Comparison of ENCODE assay signal across 8 cellular contexts in the genomic region with DNA sequence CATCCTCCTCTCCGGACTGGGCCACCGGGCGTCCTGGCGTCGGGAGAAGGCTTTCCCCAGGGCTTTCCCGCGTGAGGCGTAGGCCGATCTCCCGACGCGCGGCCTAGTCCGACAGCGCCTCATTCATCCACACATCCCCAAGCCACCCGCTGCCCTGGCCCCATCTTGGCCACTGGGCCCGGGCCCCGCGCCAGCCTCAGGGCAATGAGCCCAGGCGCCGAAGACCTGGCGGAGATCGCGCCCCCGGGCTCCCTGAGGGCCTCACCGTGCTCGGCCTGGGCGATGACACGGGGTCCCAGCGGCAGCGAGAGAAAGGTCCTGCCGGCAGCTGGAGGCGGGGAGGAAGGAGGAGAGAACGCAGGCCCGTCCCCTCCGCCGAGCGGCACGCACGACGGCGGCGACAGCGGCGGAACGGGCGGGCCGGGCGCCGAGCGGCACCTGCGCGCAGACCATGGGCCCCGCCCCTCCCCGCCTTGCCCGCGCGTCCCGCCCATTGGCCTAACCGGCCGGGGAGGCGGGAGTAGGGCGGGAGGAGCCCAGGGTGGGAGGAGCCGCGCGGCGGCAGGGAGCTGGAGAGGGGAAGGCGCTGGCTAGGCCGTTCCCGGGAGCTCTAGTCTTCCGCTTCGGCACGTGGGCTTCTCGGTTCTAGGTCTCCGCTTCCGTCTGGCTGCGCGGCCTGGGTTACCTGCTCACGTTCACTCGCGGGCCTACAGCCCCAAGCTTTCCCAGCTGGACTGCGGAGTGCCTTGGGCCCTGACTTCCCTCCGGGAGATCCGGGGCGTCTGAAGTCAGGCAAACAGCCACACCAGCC. TPM values are rescaled to one million over a fixed set of nuclear protein-coding genes. Genes with fewer than 3 reads are reported as not detected.
DNase-seq lines count a peak whose midpoint lies in the region; ATAC-seq, FAIRE-seq and TF ChIP-seq lines count a peak whose summit lies in the region.

Gene OLA1, minus strand, starts transcription at position 346 of the 811 bp plus-strand sequence. CDS start 1,717 bp downstream, outside the sequence.

- H3K27ac ChIP-seq in CD4-positive, CD25-positive, alpha-beta regulatory T cell (ENCODE audit: insufficient read depth, low read length, poor library complexity, severe bottlenecking) = peak within 1 kb of the TSS; percentile 70
- peak within 1 kb of the TSS; percentile 92 for H3K27ac ChIP-seq in HepG2 (ENCODE audit: extremely low read length, insufficient read depth, low read length)

- no peaks in the 10 kb centered on the region for H3K27me3 ChIP-seq in CD4-positive, CD25-positive, alpha-beta regulatory T cell (ENCODE audit: control insufficient read depth, insufficient read depth, low read length)
- peaks cover 0 to 4% of the 10 kb centered on the region in 2 experiments; a peak in 1 of 5 replicates for H3K27me3 ChIP-seq in HepG2 (ENCODE audit: control insufficient read depth in 1 of 2, insufficient read depth in 2 of 2, low read length in 2 of 2)

- intact Hi-C loops in HepG2 (cut with micrococcal nuclease; ENCODE audit: unreplicated experiment) = loop anchor here (2.0 to 5.0 kb wide), 2 partner anchors 14 to 84 kb away; partner anchors contain the start of gene SP9

- peak within 1 kb of the TSS; percentile 75 to 90 (median 90) for H3K27ac Mint-ChIP-seq in CD4-positive, CD25-positive, alpha-beta regulatory T cell

- FAIRE-seq in HepG2 (lab: Jason Lieb, UNC) = peak; percentile 36

- no TSS peak for BruUV-seq in HepG2 (replicated peaks; lab: Mats Ljungman, UMichigan)

- 2% methylated on average over 30 of the region's 85 CpGs for WGBS in HepG2 (ENCODE audit: low lambda C conversion rate)

- peak; percentile 97 to 99 for ATAC-seq in CD4-positive, CD25-positive, alpha-beta regulatory T cell (ENCODE audit: low read depth in 2 of 2)
- peak; percentile 98 for ATAC-seq in GM19452 (IDR thresholded peaks at IDR 0.05; ENCODE audit: unreplicated experiment)
- peak; percentile 70 for ATAC-seq in HG03575 (IDR thresholded peaks at IDR 0.05; ENCODE audit: extremely low read depth, insufficient number of reproducible peaks, low FRiP score, unreplicated experiment)
- peak; percentile 95 for ATAC-seq in HepG2

- TF ChIP-seq POLR2A in HepG2 (IDR thresholded peaks at IDR 0.05; ENCODE audit: insufficient read depth in 1 of 2, low read depth in 2 of 2, low read length in 2 of 2) = peak; percentile 98

- CTCF ChIA-PET in HepG2 (lab: Yijun Ruan, JAX; ENCODE audit: low intra/inter-chr PET ratio, low total read pairs) = no interaction called here

- TF ChIP-seq RAD21 in HepG2 (CRISPR knock-in tag; IDR thresholded peaks at IDR 0.05) = peak; percentile 8; the same call in 1 of the 2 replicates

- peak within 1 kb of the TSS; percentile 87 to 96 (median 88) for H3K4me3 Mint-ChIP-seq in CD4-positive, CD25-positive, alpha-beta regulatory T cell

- H3K9me3 Mint-ChIP-seq in CD4-positive, CD25-positive, alpha-beta regulatory T cell = no peaks in the 10 kb centered on the region

- no peaks in the 10 kb centered on the region for H3K27me3 Mint-ChIP-seq in CD4-positive, CD25-positive, alpha-beta regulatory T cell

- H3K36me3 ChIP-seq in CD4-positive, CD25-positive, alpha-beta regulatory T cell (ENCODE audit: control insufficient read depth, insufficient read depth, low read length) = peaks cover 5% of the 10 kb centered on the region
- H3K36me3 ChIP-seq in HepG2 (replicated peaks in 1 of 2; ENCODE audit: control insufficient read depth in 1 of 2, insufficient read depth in 2 of 2, low read length in 2 of 2) = peaks cover 3 to 6% of the 10 kb centered on the region in 2 experiments; a peak in 3 of 5 replicates

- in situ Hi-C loops in HepG2 (cut with HindIII; ENCODE audit: extremely low pct_ligation_motif_present, low pct_unique_long_range_greater_than_20kb) = loop anchor here (5.0 kb wide), 1 partner anchor 84 kb away; the partner anchor contains the start of gene SP9

- H3K4me3 ChIP-seq in CD4-positive, CD25-positive, alpha-beta regulatory T cell (ENCODE audit: low read depth, low read length) = peak within 1 kb of the TSS; percentile 83
- peak within 1 kb of the TSS; percentile 84 to 98 (median 90) for H3K4me3 ChIP-seq in HepG2 (replicated peaks in 1 of 3; ENCODE audit: insufficient read depth in 1 of 3, low read depth in 2 of 3, low read length in 3 of 3)

- POLR2A ChIA-PET in HepG2 (lab: Yijun Ruan, JAX) = interaction anchor here (0.7 to 2.7 kb wide), 20 partner anchors 9 to 285 kb away, joined by 3 to 17 read pairs (median 4); partner anchors contain the start of genes SCRN3 and SP3

- peak; percentile 93 to 95 (median 95) for DNase-seq in CD4-positive, CD25-positive, alpha-beta regulatory T cell
- peak; percentile 98 for DNase-seq in NCI-H82 (lab: John Stamatoyannopoulos, UW)
- peak; percentile 98 for DNase-seq in activated CD4-positive, alpha-beta T cell treated with anti-CD3 and anti-CD28 coated beads, Interleukin-2, amount 50 U/mL, for 48 hours
- peak; percentile 96 for DNase-seq in dermis blood vessel endothelial cell
- peak; percentile 90 for DNase-seq in HepG2 (ENCODE audit: low spot score)
- peak; percentile 97 to 98 for DNase-seq in stimulated activated CD4-positive, alpha-beta T cell treated with anti-CD3 and anti-CD28 coated beads, Interleukin-2, amount 100 ng/mL, for 48 hours

- H3K4me1 ChIP-seq in CD4-positive, CD25-positive, alpha-beta regulatory T cell (ENCODE audit: control insufficient read depth, insufficient read depth, low read length, poor library complexity, severe bottlenecking) = peaks cover 20% of the 10 kb centered on the region
- H3K4me1 ChIP-seq in HepG2 (ENCODE audit: insufficient read depth, low read length) = peaks cover 49% of the 10 kb centered on the region

- H3K4me1 Mint-ChIP-seq in CD4-positive, CD25-positive, alpha-beta regulatory T cell = peaks cover 16 to 30% (median 25%) of the 10 kb centered on the region in 4 donors

- H4K20me1 ChIP-seq in HepG2 (ENCODE audit: insufficient read depth, low read length) = peaks cover 18% of the 10 kb centered on the region; the same call in 1 of the 2 replicates

- H3K79me2 ChIP-seq in HepG2 (ENCODE audit: insufficient read depth, low read length) = peaks cover 44% of the 10 kb centered on the region

- H3K9me3 ChIP-seq in CD4-positive, CD25-positive, alpha-beta regulatory T cell (ENCODE audit: control insufficient read depth in 2 of 2, low read length in 2 of 2) = no peaks in the 10 kb centered on the region
- no peaks in the 10 kb centered on the region for H3K9me3 ChIP-seq in HepG2 (ENCODE audit: low read length)

- TF ChIP-seq CTCF in HepG2 (CRISPR knock-in tag; IDR thresholded peaks at IDR 0.05) = no peak

- H3K4me2 ChIP-seq in HepG2 (ENCODE audit: low read depth, low read length) = peak within 1 kb of the TSS; percentile 97

- H3K9ac ChIP-seq in HepG2 (ENCODE audit: insufficient read depth, low read depth, low read length) = peak within 1 kb of the TSS; percentile 93

- H3K36me3 Mint-ChIP-seq in CD4-positive, CD25-positive, alpha-beta regulatory T cell = peaks cover 9% of the 10 kb centered on the region

- TF ChIP-seq EP300 in HepG2 (IDR thresholded peaks at IDR 0.05; ENCODE audit: low read depth in 2 of 2, low read length in 2 of 2) (peak in 1 of 2 experiments; percentile 7; a peak in 2 of 4 replicates), HepG2 (CRISPR knock-in tag; IDR thresholded peaks at IDR 0.05; ENCODE audit: borderline replicate concordance) (peak; percentile 35; the same call in 1 of the 2 replicates)

- peak within 1 kb of the TSS; percentile 37 for H2AFZ ChIP-seq in HepG2 (ENCODE audit: low read length)

TF ChIP-seq in HepG2, 621 proteins besides CTCF, POLR2A, EP300 and RAD21 (continues in another document):
- TF ChIP-seq JDP2 (CRISPR knock-in tag; IDR thresholded peaks at IDR 0.05; ENCODE audit: borderline replicate concordance) = no peak; the same call in 1 of the 2 replicates
- TF ChIP-seq NFKB2 (CRISPR knock-in tag; IDR thresholded peaks at IDR 0.05; ENCODE audit: borderline replicate concordance) = peak; percentile 95; the same call in 1 of the 2 replicates
- TF ChIP-seq NFATC3 (CRISPR knock-in tag; IDR thresholded peaks at IDR 0.05) = peak; percentile 97
- TF ChIP-seq ERF (CRISPR knock-in tag; IDR thresholded peaks at IDR 0.05) = peak; percentile 75
- TF ChIP-seq HOXD1 (CRISPR knock-in tag; IDR thresholded peaks at IDR 0.05) = peak; percentile 70

RNA-seq across cellular contexts. Expression of gene OLA1, which starts in this region (rescaled TPM):
- total RNA-seq in CD4-positive, CD25-positive, alpha-beta regulatory T cell = 36.9 TPM
- 10 to 100 TPM; 54.1 to 77.4 (median 62.3) TPM for polyA plus RNA-seq in CD4-positive, CD25-positive, alpha-beta regulatory T cell
- total RNA-seq in dermis blood vessel endothelial cell (85.6 and 139 TPM in 2 replicates), HepG2 (2016; rRNA removed; fragmentation: Illumina TruSeq; extraction: Trizol) (241 and 333 TPM in 2 replicates)
- total RNA-seq in HepG2 (2016; cell fraction: cytosol; rRNA removed; fragmentation: Illumina TruSeq; extraction: Trizol; ENCODE audit: low read depth) = 129 and 154 TPM in 2 replicates
- total RNA-seq in HepG2 (2016; cell fraction: insoluble cytoplasmic fraction; rRNA removed; fragmentation: Illumina TruSeq; extraction: Trizol) = 236 and 332 TPM in 2 replicates
- 251 and 284 TPM in 2 replicates for total RNA-seq in HepG2 (2016; cell fraction: membrane; rRNA removed; fragmentation: Illumina TruSeq; extraction: Trizol)
- total RNA-seq in HepG2 (2016; cell fraction: nucleus; rRNA removed; fragmentation: Illumina TruSeq; extraction: Trizol) = 155 and 160 TPM in 2 replicates
- polyA plus RNA-seq in HepG2 (2011; rRNA removed) = 97.6 and 153 TPM in 2 replicates
- polyA plus RNA-seq in HepG2 (2011; cell fraction: cytosol; rRNA removed) = 54.9 and 92.9 TPM in 2 replicates
- 22.4 and 30.1 TPM in 2 replicates for polyA plus RNA-seq in HepG2 (2011; cell fraction: nucleus; rRNA removed)
- polyA plus RNA-seq in HepG2 (2012) = 253 and 333 TPM in 2 replicates
- 221 and 228 TPM in 2 replicates for polyA plus RNA-seq in HepG2 (2016; cell fraction: cytosol; fragmentation: Illumina TruSeq; extraction: Trizol; ENCODE audit: low read depth)
- polyA plus RNA-seq in HepG2 (2016; cell fraction: insoluble cytoplasmic fraction; fragmentation: Illumina TruSeq; extraction: Trizol; ENCODE audit: low read depth) = 393 and 400 TPM in 2 replicates
- polyA plus RNA-seq in HepG2 (2016; cell fraction: membrane; fragmentation: Illumina TruSeq; extraction: Trizol; ENCODE audit: low read depth) = 292 and 328 TPM in 2 replicates
- 155 and 159 TPM in 2 replicates for polyA plus RNA-seq in HepG2 (2016; cell fraction: nucleus; fragmentation: Illumina TruSeq; extraction: Trizol; ENCODE audit: insufficient read depth, low read depth)
- 24.6 and 35.4 TPM in 2 replicates for polyA minus RNA-seq in HepG2 (2011; rRNA and poly(A)+ RNA removed; ENCODE audit: low replicate concordance)
- polyA minus RNA-seq in HepG2 (2011; cell fraction: cytosol; rRNA and poly(A)+ RNA removed) = 67.6 and 77.8 TPM in 2 replicates
- polyA minus RNA-seq in HepG2 (2011; cell fraction: nucleus; rRNA and poly(A)+ RNA removed) = 116 and 148 TPM in 2 replicates

Comparison
In these comparisons a context has a peak if more than half of its experiments do, and no peak if none do; other contexts are left out.
1. Peak in every context shown above with its lines: DNase-seq, ATAC-seq, H3K4me3 ChIP-seq and H3K27ac ChIP-seq.